8 cellular contexts compared by ENCODE assay signal in the genomic region with DNA sequence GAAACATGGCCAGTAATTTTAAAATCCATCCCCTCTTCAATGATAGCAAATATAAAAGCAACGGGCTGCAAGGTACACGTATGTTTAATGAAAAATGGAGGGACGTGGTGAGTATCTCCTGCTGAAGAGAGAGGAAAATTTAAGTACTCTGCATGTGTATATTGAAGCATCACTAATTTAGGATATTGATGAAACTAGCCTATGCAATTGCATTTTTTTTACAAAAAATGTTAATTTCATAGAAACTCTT. TPM values are rescaled to one million over a fixed set of nuclear protein-coding genes. Genes with fewer than 3 reads are reported as not detected.
DNase-seq lines count a peak whose midpoint lies in the region; ATAC-seq and TF ChIP-seq lines count a peak whose summit lies in the region.

No MANE protein-coding gene starts in this region.

- H3K4me3 ChIP-seq in GM06990 (replicated peaks; ENCODE audit: low read depth, low read length) (peak overlapping the region; percentile 84), RWPE2 (ENCODE audit: severe bottlenecking) (peak overlapping the region; percentile 78), foreskin fibroblast (ENCODE audit: low read depth in 1 of 2, low read length in 2 of 2) (peak overlapping the region; percentile 88 to 95), sigmoid colon (peak overlapping the region; percentile 64 to 97 (median 80))

- peaks cover 15% of the 10 kb centered on the region for H3K4me1 ChIP-seq in RWPE2 (ENCODE audit: insufficient read depth, poor library complexity, severe bottlenecking)
- H3K4me1 ChIP-seq in sigmoid colon = peaks cover 0 to 43% (median 34%) of the 10 kb centered on the region in 4 donors

- ATAC-seq in RWPE2 (ENCODE audit: low read depth) = no peak

- 0 to 1% methylated on average over 3 of the region's 3 CpGs for WGBS in sigmoid colon, 2 donors

- intact Hi-C loops in sigmoid colon (cut with DNase I) = loop anchor here (10.0 kb wide), 1 partner anchor 85 kb away; no protein-coding TSS in a partner anchor

- no peak for TF ChIP-seq EP300 in sigmoid colon (IDR thresholded peaks at IDR 0.05)

- TF ChIP-seq POLR2A in sigmoid colon (IDR thresholded peaks at IDR 0.05) = no peak

- no peak overlapping the region for H3K27ac ChIP-seq in RWPE2 (ENCODE audit: poor library complexity, severe bottlenecking)
- peak overlapping the region; percentile 95 to 100 (median 99) for H3K27ac ChIP-seq in sigmoid colon

- H3K27me3 ChIP-seq in GM06990 (replicated peaks; ENCODE audit: control insufficient read depth, insufficient read depth, low read length) = no peaks in the 10 kb centered on the region
- H3K27me3 ChIP-seq in RWPE2 (ENCODE audit: insufficient read depth, poor library complexity, severe bottlenecking) = no peaks in the 10 kb centered on the region
- no peaks in the 10 kb centered on the region for H3K27me3 ChIP-seq in sigmoid colon

- H3K36me3 ChIP-seq in GM06990 (ENCODE audit: control insufficient read depth, insufficient read depth, low read length) = no peaks in the 10 kb centered on the region
- no peaks in the 10 kb centered on the region for H3K36me3 ChIP-seq in RWPE2 (ENCODE audit: low read depth)
- H3K36me3 ChIP-seq in sigmoid colon = no peaks in the 10 kb centered on the region

- H3K9me3 ChIP-seq in RWPE2 (ENCODE audit: severe bottlenecking) (no peaks in the 10 kb centered on the region), sigmoid colon (no peaks in the 10 kb centered on the region)

- no peak for DNase-seq in GM06990 (ENCODE audit: extremely low read depth, insufficient read length)
- no peak for DNase-seq in RWPE2 (ENCODE audit: low spot score)
- DNase-seq in foreskin fibroblast = no peak
- no peak for DNase-seq in sigmoid colon
- DNase-seq in RPMI8226 = no peak
- DNase-seq in NCI-H2029 treated with DMSO at 0.1 percent for 48 hours (lab: John Stamatoyannopoulos, UW) = no peak
- DNase-seq in NOMO-1 treated with dmso at 0.1 percent for 144 hours (lab: John Stamatoyannopoulos, UW; ENCODE audit: unreplicated experiment) = no peak
- no peak for DNase-seq in effector CD8-positive, alpha-beta T cell (lab: John Stamatoyannopoulos, UW)

- TF ChIP-seq CTCF in GM06990 (IDR thresholded peaks at IDR 0.05; ENCODE audit: insufficient read depth, low read length, poor library complexity, severe bottlenecking) = no peak
- no peak for TF ChIP-seq CTCF in RWPE2 (IDR thresholded peaks at IDR 0.05; ENCODE audit: poor library complexity, severe bottlenecking)
- TF ChIP-seq CTCF in foreskin fibroblast (IDR thresholded peaks at IDR 0.05; ENCODE audit: low read depth, low read length) = no peak
- TF ChIP-seq CTCF in sigmoid colon (IDR thresholded peaks at IDR 0.05) = no peak

RNA-seq across cellular contexts. Expression of gene TMX4, which starts 0.4 kb away (rescaled TPM):
- total RNA-seq in sigmoid colon = 10 to 100 TPM; 63.4 to 93.8 (median 76.4) TPM
- 10 to 100 TPM in 1 of 3 donors, 1 to 10 TPM in 2; 3.0 to 15.5 (median 5.4) TPM for polyA plus RNA-seq in sigmoid colon
